8 cellular contexts compared by ENCODE assay signal in genomic region chr16:66741971-66742396, GRCh38. TPM values are rescaled to one million over a fixed set of nuclear protein-coding genes. Genes with fewer than 3 reads are reported as not detected.
DNase-seq lines count a peak whose midpoint lies in the region; ATAC-seq and TF ChIP-seq lines count a peak whose summit lies in the region.

No MANE protein-coding gene starts in this region.

- TF ChIP-seq CTCF in ascending aorta (IDR thresholded peaks at IDR 0.05): no peak

- H3K9me3 ChIP-seq in ascending aorta: no peaks in the 10 kb centered on the region
- H3K9me3 ChIP-seq in naive thymus-derived CD4-positive, alpha-beta T cell (ENCODE audit: control insufficient read depth in 2 of 3, low read length in 3 of 3): no peaks in the 10 kb centered on the region

- H3K27me3 ChIP-seq in ascending aorta: no peaks in the 10 kb centered on the region
- H3K27me3 ChIP-seq in naive thymus-derived CD4-positive, alpha-beta T cell (ENCODE audit: control insufficient read depth in 2 of 2, insufficient read depth in 2 of 2, low read length in 2 of 2): no peaks in the 10 kb centered on the region

- H3K36me3 Mint-ChIP-seq in naive thymus-derived CD4-positive, alpha-beta T cell: peaks cover 0 to 33% (median 9%) of the 10 kb centered on the region in 5 donors

- H3K4me3 Mint-ChIP-seq in naive thymus-derived CD4-positive, alpha-beta T cell: no peak overlapping the region

- H3K27me3 Mint-ChIP-seq in naive thymus-derived CD4-positive, alpha-beta T cell: no peaks in the 10 kb centered on the region

- H3K9me3 Mint-ChIP-seq in naive thymus-derived CD4-positive, alpha-beta T cell: no peaks in the 10 kb centered on the region

- intact Hi-C loops in ascending aorta (cut with DNase I): loop anchor here (2.0 kb wide), 1 partner anchor 45 kb away; the partner anchor contains the start of gene CMTM4
- intact Hi-C loops in left cardiac atrium (cut with DNase I): no loop called here
- intact Hi-C loops in naive thymus-derived CD4-positive, alpha-beta T cell (cut with micrococcal nuclease): no loop called here

- POLR2A ChIA-PET in naive thymus-derived CD4-positive, alpha-beta T cell (lab: Charles Lee): interaction anchor here (0.7 kb wide), 1 partner anchor 38 kb away, joined by 3 read pairs; no protein-coding TSS in a partner anchor

- no peak overlapping the region for H3K4me3 ChIP-seq in ascending aorta
- H3K4me3 ChIP-seq in naive thymus-derived CD4-positive, alpha-beta T cell (ENCODE audit: low read length): no peak overlapping the region

- DNase-seq in CD1c-positive myeloid dendritic cell (ENCODE audit: extremely low spot score) (peak; percentile 39), ascending aorta (ENCODE audit: low spot score in 2 of 2) (no peak), left cardiac atrium (no peak), pulmonary artery endothelial cell (ENCODE audit: low read depth, low spot score) (peak; percentile 30), left lobe of liver (ENCODE audit: low spot score) (no peak), NCI-H2227 (lab: John Stamatoyannopoulos, UW; ENCODE audit: unreplicated experiment) (no peak), NCI-H1092 treated with DMSO at 0.1 percent for 48 hours (lab: John Stamatoyannopoulos, UW) (no peak)
- no peak for DNase-seq in naive thymus-derived CD4-positive, alpha-beta T cell

- CTCF ChIA-PET in naive thymus-derived CD4-positive, alpha-beta T cell (lab: Charles Lee): interaction anchor here (1.2 to 2.5 kb wide), 4 partner anchors 9 to 335 kb away, joined by 3 to 14 read pairs (median 6); partner anchors contain the start of gene DYNC1LI2

- peaks cover 16 to 48% (median 40%) of the 10 kb centered on the region in 7 donors for H3K4me1 Mint-ChIP-seq in naive thymus-derived CD4-positive, alpha-beta T cell

- peaks cover 10 to 21% of the 10 kb centered on the region in 2 donors for H3K4me1 ChIP-seq in ascending aorta
- H3K4me1 ChIP-seq in naive thymus-derived CD4-positive, alpha-beta T cell (ENCODE audit: control insufficient read depth in 2 of 2, insufficient read depth in 2 of 2, low read length in 2 of 2): peaks cover 0 to 6% of the 10 kb centered on the region in 2 donors

- no peak overlapping the region for H3K27ac Mint-ChIP-seq in naive thymus-derived CD4-positive, alpha-beta T cell

- peak overlapping the region; percentile 61 to 83 for H3K27ac ChIP-seq in ascending aorta
- H3K27ac ChIP-seq in naive thymus-derived CD4-positive, alpha-beta T cell (ENCODE audit: low read depth, low read length): no peak overlapping the region

- peaks cover 31 to 58% of the 10 kb centered on the region in 2 donors for H3K36me3 ChIP-seq in ascending aorta
- H3K36me3 ChIP-seq in naive thymus-derived CD4-positive, alpha-beta T cell (ENCODE audit: control insufficient read depth in 2 of 3, insufficient read depth in 3 of 3, low read length in 3 of 3): peaks cover 15 to 67% (median 15%) of the 10 kb centered on the region in 3 experiments

- ATAC-seq in left cardiac atrium: peak; percentile 34 to 47
- ATAC-seq in left lobe of liver: no peak
- ATAC-seq in naive thymus-derived CD4-positive, alpha-beta T cell: no peak

RNA-seq across cellular contexts. Expression of gene DYNC1LI2, which starts 9.4 kb away (rescaled TPM):
- total RNA-seq in ascending aorta (99.7 TPM), left cardiac atrium (10 to 100 TPM; 81.6 to 90.6 TPM), pulmonary artery endothelial cell (131 and 166 TPM in 2 replicates), left lobe of liver (44.0 TPM)
- 10 to 100 TPM; 72.3 to 85.7 (median 80.9) TPM for total RNA-seq in naive thymus-derived CD4-positive, alpha-beta T cell
- polyA plus RNA-seq in naive thymus-derived CD4-positive, alpha-beta T cell: 10 to 100 TPM; 23.2 to 25.5 TPM

RNA-seq across cellular contexts. Expression of gene CMTM4, which starts 45.4 kb away (rescaled TPM):
- total RNA-seq in ascending aorta (20.1 TPM), left cardiac atrium (10 to 100 TPM; 14.4 to 15.1 TPM), pulmonary artery endothelial cell (8.5 and 12.3 TPM in 2 replicates), left lobe of liver (8.0 TPM)
- total RNA-seq in naive thymus-derived CD4-positive, alpha-beta T cell: 1 to 10 TPM; 1.5 to 2.5 (median 1.8) TPM
- polyA plus RNA-seq in naive thymus-derived CD4-positive, alpha-beta T cell: under 1 TPM; 0.07 to 0.12 TPM

RNA-seq across cellular contexts. Expression of gene TERB1, which starts 59.4 kb away (rescaled TPM):
- total RNA-seq in ascending aorta: not detected
- total RNA-seq in left cardiac atrium: not detected
- total RNA-seq in pulmonary artery endothelial cell: 0.07 TPM in 1 of 2 replicates, not detected in the other
- not detected for total RNA-seq in left lobe of liver
- under 1 TPM in 4 of 5 experiments, not detected in 1; 0.16 to 0.83 (median 0.37) TPM for total RNA-seq in naive thymus-derived CD4-positive, alpha-beta T cell
- polyA plus RNA-seq in naive thymus-derived CD4-positive, alpha-beta T cell: not detected

Comparison
In these comparisons a context has a peak if more than half of its experiments do, and no peak if none do; other contexts are left out.
1. DNase-seq: peak in CD1c-positive myeloid dendritic cell (single experiment) and pulmonary artery endothelial cell (single experiment); none in ascending aorta (0 of 2), left cardiac atrium (single experiment), left lobe of liver (single experiment), NCI-H2227 (single experiment), NCI-H1092 treated with DMSO at 0.1 percent for 48 hours (single experiment) and naive thymus-derived CD4-positive, alpha-beta T cell (0 of 9).
2. ATAC-seq: peak in left cardiac atrium (2 of 2); none in left lobe of liver (single experiment) and naive thymus-derived CD4-positive, alpha-beta T cell (single experiment).